Comparison of ENCODE assay signal across 7 cellular contexts in the genomic region with DNA sequence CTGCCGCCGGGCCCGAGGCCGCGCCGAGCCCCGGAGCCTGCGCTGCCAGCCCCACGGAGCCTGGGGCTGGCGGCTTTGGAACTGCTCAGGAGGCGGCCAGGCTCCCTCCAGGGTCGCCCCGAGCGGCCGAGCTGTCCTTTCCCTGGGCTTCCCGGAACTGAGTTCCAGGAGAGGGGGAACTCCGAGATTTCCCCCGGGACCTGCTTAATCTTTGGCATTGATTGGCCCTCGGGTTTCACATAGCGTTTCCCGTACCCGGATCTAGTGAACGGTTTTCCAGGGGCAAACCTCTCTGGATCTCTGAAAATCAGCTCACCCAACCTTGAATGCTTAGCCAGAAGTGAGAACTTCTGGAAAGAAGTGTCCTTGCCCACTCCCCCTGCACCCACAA.
DNase-seq lines count a peak whose midpoint lies in the region; ATAC-seq and TF ChIP-seq lines count a peak whose summit lies in the region.

No MANE protein-coding gene starts in this region.

- CTCF ChIA-PET in RWPE1 (lab: Yijun Ruan, JAX): interaction anchor here (0.6 to 1.5 kb wide), 5 partner anchors 33 to 256 kb away, joined by 3 to 6 read pairs (median 5); no protein-coding TSS in a partner anchor

- peaks cover 84 to 90% of the 10 kb centered on the region in 2 experiments for H3K4me1 ChIP-seq in neutrophil (ENCODE audit: control insufficient read depth in 1 of 2, insufficient read depth in 1 of 2, low read depth in 1 of 2, low read length in 1 of 2)

- H3K36me3 ChIP-seq in neutrophil: no peaks in the 10 kb centered on the region

- H3K4me3 ChIP-seq in epithelial cell of esophagus (ENCODE audit: low read length) (peak overlapping the region; percentile 66), neutrophil (ENCODE audit: low read depth in 1 of 2, low read length in 1 of 2) (peak overlapping the region; percentile 66 to 92)

- POLR2A ChIA-PET in RWPE1 (lab: Yijun Ruan, JAX; ENCODE audit: low non-redundant PET): no interaction called here

- H3K27ac ChIP-seq in RWPE1 (peak overlapping the region; percentile 90), neutrophil (peak overlapping the region; percentile 97)

- H3K27me3 ChIP-seq in neutrophil: no peaks in the 10 kb centered on the region

- ATAC-seq in HG02623 (IDR thresholded peaks at IDR 0.05; ENCODE audit: unreplicated experiment): peak; percentile 25

- DNase-seq in EL: peak; percentile 73
- peak; percentile 59 for DNase-seq in RWPE1 (ENCODE audit: low spot score)
- DNase-seq in epithelial cell of esophagus (ENCODE audit: low read depth): no peak
- no peak for DNase-seq in UCSD-AML1 (lab: John Stamatoyannopoulos, UW; ENCODE audit: unreplicated experiment)
- DNase-seq in stimulated activated CD4-positive, alpha-beta T cell treated with anti-CD3 and anti-CD28 coated beads, Interleukin-2, amount 100 ng/mL, for 24 hours: no peak

- H3K9me3 ChIP-seq in neutrophil: no peaks in the 10 kb centered on the region

- no peak for TF ChIP-seq CTCF in RWPE1 (conservative IDR thresholded peaks at IDR 0.05; ENCODE audit: low read depth)
- no peak for TF ChIP-seq CTCF in epithelial cell of esophagus (IDR thresholded peaks at IDR 0.05; ENCODE audit: insufficient read depth, low read depth, low read length, missing control alignments)
- no peak for TF ChIP-seq CTCF in neutrophil (IDR thresholded peaks at IDR 0.05)

Comparison
In these comparisons a context has a peak if more than half of its experiments do, and no peak if none do; other contexts are left out.
1. DNase-seq: peak in EL (single experiment) and RWPE1 (single experiment); none in epithelial cell of esophagus (single experiment), UCSD-AML1 (single experiment) and stimulated activated CD4-positive, alpha-beta T cell treated with anti-CD3 and anti-CD28 coated beads, Interleukin-2, amount 100 ng/mL, for 24 hours (0 of 2).